Comparison of ENCODE assay signal across 37 cellular contexts in genomic region chr1:3091334-3091733, GRCh38. TPM values are rescaled to one million over a fixed set of nuclear protein-coding genes. Genes with fewer than 3 reads are reported as not detected.
"Had no signal": no experiment of that assay in that cellular context is flagged by ENCODE, and none has a peak within 500 bp of the region (broad histone marks: within the 10 kb centered on the region; RNA-seq: fewer than 3 reads in every experiment).

No MANE protein-coding gene starts in this region.

- H3K4me3 ChIP-seq: MG63 had no signal

- H3K9ac ChIP-seq: KMS-11 had no signal

- H3K36me3 ChIP-seq: MG63 had no signal

- H3K27ac ChIP-seq: KMS-11 had no signal

- H3K9me3 ChIP-seq: MG63 had no signal

- DNase-seq: Karpas-422, Kasumi-1, MG63, MM.1S, MV-4-11, NCI-H1048, NCI-H1092, NCI-H1092 treated with DMSO at 0.1 percent for 48 hours, NCI-H1105, NCI-H1105 treated with DMSO at 0.1 percent for 48 hours, NCI-H1417, NCI-H1417 treated with DMSO at 0.1 percent for 48 hours, NCI-H1436, NCI-H1436 treated with DMSO at 0.1 percent for 48 hours, NCI-H146, NCI-H1694, NCI-H1694 treated with DMSO at 0.1 percent for 48 hours, NCI-H187, NCI-H187 treated with DMSO at 0.1 percent for 48 hours, NCI-H1930, NCI-H2029, NCI-H2029 treated with DMSO at 0.1 percent for 48 hours, NCI-H2081, NCI-H2081 treated with DMSO at 0.1 percent for 48 hours, NCI-H2107, NCI-H2171, NCI-H2171 treated with DMSO at 0.1 percent for 48 hours, NCI-H2227 treated with DMSO at 0.1 percent for 48 hours, NCI-H226, NCI-H345, NCI-H446, NCI-H446 treated with DMSO at 0.1 percent for 48 hours, NCI-H510A had no signal

- H3K4me2 ChIP-seq: KMS-11 had no signal

- H3K27me3 ChIP-seq: MG63 had no signal

RNA-seq across cellular contexts. Expression of gene PRDM16, which starts 22.3 kb away (rescaled TPM):
- total RNA-seq: LHCN-M2, M059J, MCF 10A had no signal
